ENCODE assay signal across 9 cellular contexts in genomic region chr20:1265226-1265915, GRCh38. TPM values are rescaled to one million over a fixed set of nuclear protein-coding genes. Genes with fewer than 3 reads are reported as not detected.
DNase-seq lines count a peak whose midpoint lies in the region; ATAC-seq and TF ChIP-seq lines count a peak whose summit lies in the region.
"Had no signal": no experiment of that assay in that cellular context is flagged by ENCODE, and none has a peak within 500 bp of the region (broad histone marks: within the 10 kb centered on the region; RNA-seq: fewer than 3 reads in every experiment).

No MANE protein-coding gene starts in this region.

- peak overlapping the region; percentile 62 to 77 (median 64) for H3K9ac ChIP-seq in skeletal muscle tissue (ENCODE audit: low read depth in 1 of 3, low read length in 3 of 3)

- peak overlapping the region; percentile 94 for H3K27ac Mint-ChIP-seq in T-helper 17 cell

- H3K4me3 Mint-ChIP-seq in T-helper 17 cell = peak overlapping the region; percentile 95

- H3K27me3 Mint-ChIP-seq in T-helper 17 cell = no peaks in the 10 kb centered on the region

- ATAC-seq in T-helper 17 cell = no peak
- no peak for ATAC-seq in GM18519 (IDR thresholded peaks at IDR 0.05; ENCODE audit: low FRiP score, unreplicated experiment)

- H3K27ac ChIP-seq in skeletal muscle tissue (ENCODE audit: low read depth, low read length) = no peak overlapping the region

- in situ Hi-C loops in HAP-1 (cut with MboI; ENCODE audit: low sequenced_read_pairs) = no loop called here

- H3K27me3 ChIP-seq in HAP-1 (ENCODE audit: low read depth) = peaks cover 8% of the 10 kb centered on the region; the same call in 1 of the 2 replicates
- H3K27me3 ChIP-seq in skeletal muscle tissue (ENCODE audit: control insufficient read depth in 3 of 3, insufficient read depth in 3 of 3, low read length in 3 of 3) = no peaks in the 10 kb centered on the region
- H3K27me3 ChIP-seq: body of pancreas had no signal

- DNase-seq in HAP-1 (ENCODE audit: low spot score in 2 of 2) (no peak), T-helper 17 cell (no peak), fibroblast of villous mesenchyme (ENCODE audit: low read depth) (peak; percentile 41), NCI-H2196 (lab: John Stamatoyannopoulos, UW; ENCODE audit: unreplicated experiment) (no peak), NCI-H128 (lab: John Stamatoyannopoulos, UW; ENCODE audit: unreplicated experiment) (no peak), KG1 (lab: John Stamatoyannopoulos, UW) (no peak)

- H3K36me3 ChIP-seq in HAP-1 (replicated peaks) (no peaks in the 10 kb centered on the region), skeletal muscle tissue (ENCODE audit: control insufficient read depth in 3 of 3, insufficient read depth in 3 of 3, low read length in 3 of 3) (no peaks in the 10 kb centered on the region)

- no peak for TF ChIP-seq CTCF in fibroblast of villous mesenchyme (IDR thresholded peaks at IDR 0.05; ENCODE audit: insufficient read depth, low read depth, low read length)

- H3K4me1 ChIP-seq in HAP-1 (no peaks in the 10 kb centered on the region; the same call in 1 of the 2 replicates), skeletal muscle tissue (ENCODE audit: control insufficient read depth in 3 of 3, insufficient read depth in 3 of 3, low read length in 3 of 3) (peaks cover 0 to 12% (median 8%) of the 10 kb centered on the region in 3 donors)

- peak overlapping the region; percentile 48 for H3K4me3 ChIP-seq in HAP-1
- H3K4me3 ChIP-seq in fibroblast of villous mesenchyme (ENCODE audit: low read depth, low read length) = peak overlapping the region; percentile 76
- H3K4me3 ChIP-seq in skeletal muscle tissue (ENCODE audit: low read length in 3 of 3) = peak overlapping the region; percentile 73 to 77 (median 75)

- no peaks in the 10 kb centered on the region for H3K36me3 Mint-ChIP-seq in T-helper 17 cell (ENCODE audit: low read depth)

- H3K9me3 ChIP-seq in HAP-1 (no peaks in the 10 kb centered on the region), T-helper 17 cell (ENCODE audit: control insufficient read depth, low read length, poor library complexity, severe bottlenecking) (no peaks in the 10 kb centered on the region), skeletal muscle tissue (ENCODE audit: control insufficient read depth in 3 of 3, low read length in 3 of 3) (no peaks in the 10 kb centered on the region)
- H3K9me3 ChIP-seq: body of pancreas had no signal

- peaks cover 27% of the 10 kb centered on the region for H3K4me1 Mint-ChIP-seq in T-helper 17 cell

RNA-seq across cellular contexts. Expression of gene SNPH, which starts 0.7 kb away (rescaled TPM):
- total RNA-seq in T-helper 17 cell = 1 to 10 TPM; 6.7 to 9.4 TPM
- total RNA-seq in fibroblast of villous mesenchyme = 8.7 and 10.8 TPM in 2 replicates
- total RNA-seq in skeletal muscle tissue = 3.7 TPM

RNA-seq across cellular contexts. Expression of gene RAD21L1, which starts 39.5 kb away (rescaled TPM):
- total RNA-seq in T-helper 17 cell (not detected), fibroblast of villous mesenchyme (not detected in 2 replicates), skeletal muscle tissue (not detected)
- total RNA-seq: body of pancreas had no signal
